8 cellular contexts compared by ENCODE assay signal in the genomic region with DNA sequence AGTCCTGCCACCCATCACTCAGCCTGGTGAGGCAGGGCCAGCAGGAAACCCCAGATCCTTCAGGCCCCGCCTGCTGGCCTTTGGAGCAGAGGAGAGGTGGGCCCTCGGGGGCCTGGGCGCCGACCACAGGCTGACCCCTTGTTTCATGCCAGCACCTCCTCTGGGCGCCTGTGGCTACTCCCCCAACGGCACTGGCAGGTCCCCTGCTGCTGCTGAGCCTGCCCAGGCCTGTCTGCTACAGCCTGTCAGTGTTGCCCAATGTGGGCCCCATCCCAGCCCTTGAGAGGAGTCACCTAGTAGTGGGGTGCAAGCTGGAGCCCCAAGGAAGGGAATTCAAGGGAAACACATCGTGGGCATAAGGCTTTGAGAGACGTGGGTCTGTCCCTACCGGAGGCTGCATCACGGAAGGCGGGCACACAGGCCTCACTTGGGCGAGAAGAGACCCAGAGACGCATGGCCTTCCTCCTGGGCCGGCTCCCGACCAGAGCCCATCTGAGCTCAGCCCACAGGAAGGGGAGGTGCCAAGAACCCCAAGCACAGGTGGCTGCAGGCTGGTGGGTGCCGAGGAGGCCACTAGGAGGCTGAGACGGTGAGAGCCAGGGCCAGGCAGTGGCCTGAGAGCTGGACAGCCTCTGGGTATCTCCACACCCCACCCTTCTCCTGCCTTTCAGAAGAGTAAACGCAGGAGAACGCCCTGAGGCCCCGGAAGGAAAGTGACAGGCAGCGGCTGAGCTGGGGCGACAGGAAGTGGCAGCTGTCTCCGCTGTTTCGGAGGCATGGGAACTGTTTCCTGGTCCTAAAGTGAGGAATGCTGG. TPM values are rescaled to one million over a fixed set of nuclear protein-coding genes. Genes with fewer than 3 reads are reported as not detected.
DNase-seq lines count a peak whose midpoint lies in the region; ATAC-seq, FAIRE-seq and TF ChIP-seq lines count a peak whose summit lies in the region.

No MANE protein-coding gene starts in this region.

- WGBS in esophagus muscularis mucosa = 33% methylated on average over 10 of the region's 24 CpGs

- FAIRE-seq in urothelium cell line (lab: Jason Lieb, UNC) = no peak

- H3K27ac ChIP-seq in esophagus muscularis mucosa (replicated peaks in 1 of 4) (peak overlapping the region; percentile 48 to 62 (median 53)), osteoblast (ENCODE audit: low read depth, low read length) (no peak overlapping the region)

- TF ChIP-seq POLR2A in esophagus muscularis mucosa (IDR thresholded peaks at IDR 0.05; ENCODE audit: low read depth) = no peak

- no peaks in the 10 kb centered on the region for H4K20me1 ChIP-seq in osteoblast (ENCODE audit: insufficient read depth, low read length)

- peak overlapping the region; percentile 29 for H2AFZ ChIP-seq in osteoblast (ENCODE audit: low read length)

- H3K79me2 ChIP-seq in osteoblast (ENCODE audit: insufficient read depth, low read length) = no peaks in the 10 kb centered on the region

- H3K36me3 ChIP-seq in esophagus muscularis mucosa (peaks cover 0 to 5% (median 2%) of the 10 kb centered on the region in 4 donors), osteoblast (ENCODE audit: insufficient read depth, low read length) (no peaks in the 10 kb centered on the region)

- no peak for TF ChIP-seq EP300 in esophagus muscularis mucosa (IDR thresholded peaks at IDR 0.05)

- DNase-seq in AG08396 (ENCODE audit: low spot score) (peak; percentile 75), NOMO-1 treated with DMSO at 0.1 percent for 48 hours (lab: John Stamatoyannopoulos, UW; ENCODE audit: unreplicated experiment) (peak; percentile 86), esophagus muscularis mucosa (ENCODE audit: extremely low spot score) (no peak), osteoblast (ENCODE audit: insufficient read length, low spot score, missing footprints) (peak; percentile 91), urothelium cell line (ENCODE audit: low spot score) (peak; percentile 50)
- peak; percentile 50 for DNase-seq in activated CD8-positive, alpha-beta memory T cell treated with anti-CD3 and anti-CD28 coated beads, Interleukin-2, amount 50 U/mL, for 4 hours

- H3K4me3 ChIP-seq in esophagus muscularis mucosa (peak overlapping the region in 3 of 4 donors; percentile 23 to 34 (median 28)), osteoblast (ENCODE audit: insufficient read depth, low read length) (no peak overlapping the region)

- H3K4me1 ChIP-seq in esophagus muscularis mucosa (peaks cover 29 to 68% (median 53%) of the 10 kb centered on the region in 4 donors), osteoblast (ENCODE audit: insufficient read depth, low read length) (no peaks in the 10 kb centered on the region)

- H3K9me3 ChIP-seq in esophagus muscularis mucosa = no peaks in the 10 kb centered on the region
- no peaks in the 10 kb centered on the region for H3K9me3 ChIP-seq in osteoblast (ENCODE audit: low read depth, low read length)

- peak in 1 of 3 experiments; percentile 16 for TF ChIP-seq CTCF in esophagus muscularis mucosa (IDR thresholded peaks at IDR 0.05)
- peak; percentile 22 for TF ChIP-seq CTCF in osteoblast (IDR thresholded peaks at IDR 0.05; ENCODE audit: extremely low read depth, low read depth, low read length)

- intact Hi-C loops in esophagus muscularis mucosa (cut with DNase I) = no loop called here

- H3K4me2 ChIP-seq in osteoblast (ENCODE audit: insufficient read depth, low read length) = peak overlapping the region; percentile 23

- H3K27me3 ChIP-seq in esophagus muscularis mucosa (no peaks in the 10 kb centered on the region), osteoblast (ENCODE audit: insufficient read depth, low read length) (no peaks in the 10 kb centered on the region)

- ATAC-seq in GM18858 (IDR thresholded peaks at IDR 0.05; ENCODE audit: unreplicated experiment) (peak; percentile 57), HG03135 (IDR thresholded peaks at IDR 0.05; ENCODE audit: unreplicated experiment) (peak; percentile 78)

RNA-seq across cellular contexts. Expression of a gene that starts 8.1 kb away (rescaled TPM):
- 10 to 100 TPM; 30.3 to 63.6 (median 44.8) TPM for total RNA-seq in esophagus muscularis mucosa
- 120 and 142 TPM in 2 replicates for total RNA-seq in osteoblast

RNA-seq across cellular contexts. Expression of a gene that starts 40.5 kb away (rescaled TPM):
- total RNA-seq in esophagus muscularis mucosa (10 to 100 TPM; 42.2 to 77.1 (median 52.6) TPM), osteoblast (43.8 and 43.9 TPM in 2 replicates)

RNA-seq across cellular contexts. Expression of a gene that starts 54.4 kb away (rescaled TPM):
- total RNA-seq in esophagus muscularis mucosa = 100 to 1,000 TPM in 2 of 4 donors, 10 to 100 TPM in 2; 64.4 to 108 (median 85.4) TPM
- total RNA-seq in osteoblast = 90.2 and 93.7 TPM in 2 replicates

RNA-seq across cellular contexts. Expression of a gene that starts 54.5 kb away (rescaled TPM):
- total RNA-seq in esophagus muscularis mucosa (10 to 100 TPM; 32.4 to 54.8 (median 42.5) TPM), osteoblast (46.3 and 52.7 TPM in 2 replicates)
